Comparison of ENCODE assay signal across 20 cellular contexts in genomic region chrX:69189972-69190371, GRCh38. TPM values are rescaled to one million over a fixed set of nuclear protein-coding genes. Genes with fewer than 3 reads are reported as not detected.
DNase-seq lines count a peak whose midpoint lies in the region; ATAC-seq and TF ChIP-seq lines count a peak whose summit lies in the region.
"Had no signal": no experiment of that assay in that cellular context is flagged by ENCODE, and none has a peak within 500 bp of the region (broad histone marks: within the 10 kb centered on the region; RNA-seq: fewer than 3 reads in every experiment).

No MANE protein-coding gene starts in this region.

- no peak overlapping the region for H3K4me3 ChIP-seq in fibroblast of the aortic adventitia (ENCODE audit: low read depth, low read length)
- H3K4me3 ChIP-seq: gastroesophageal sphincter, Peyer's patch, thyroid gland had no signal

- DNase-seq in COLO829 (ENCODE audit: low spot score) (peak; percentile 36), fibroblast of the aortic adventitia (ENCODE audit: low read depth) (peak; percentile 4), inferior parietal cortex (ENCODE audit: extremely low spot score) (peak; percentile 20), pons (ENCODE audit: low spot score) (peak; percentile 66), omental fat pad (ENCODE audit: low spot score) (no peak), GM10266 (ENCODE audit: extremely low spot score) (no peak), H4 (ENCODE audit: low spot score) (no peak), left colon (no peak)
- DNase-seq: activated CD4-positive, alpha-beta T cell treated with anti-CD3 and anti-CD28 coated beads, Interleukin-2, amount 50 U/mL, for 48 hours; activated naive CD8-positive, alpha-beta T cell treated with anti-CD3 and anti-CD28 coated beads, Interleukin-2, amount 50 U/mL, for 24 hours; activated T-cell treated with anti-CD3 and anti-CD28 coated beads, Interleukin-2, amount 50 U/mL, for 48 hours; GDM1; NCI-H1048; NCI-H2171; Peyer's patch; stimulated activated CD4-positive, alpha-beta T cell treated with anti-CD3 and anti-CD28 coated beads, Interleukin-1b, Interleukin-23, amount 100 ng/mL, for 48 hours; SW 1271; thyroid gland had no signal

- TF ChIP-seq CTCF in fibroblast of the aortic adventitia (IDR thresholded peaks at IDR 0.05; ENCODE audit: insufficient read depth, low read length) (no peak), omental fat pad (IDR thresholded peaks at IDR 0.05) (no peak), GM10266 (IDR thresholded peaks at IDR 0.05; ENCODE audit: control insufficient read depth, insufficient read depth, low read depth, missing control alignments) (no peak)

- ATAC-seq in omental fat pad (ENCODE audit: low FRiP score) (no peak), left colon (no peak)
- ATAC-seq: activated naive CD8-positive, alpha-beta T cell treated with anti-CD3 and anti-CD28 coated beads, Interleukin-2, amount 50 U/mL, for 24 hours; CD8-positive, alpha-beta T cell; gastroesophageal sphincter had no signal

- intact Hi-C loops in left colon (cut with DNase I, micrococcal nuclease): no loop called here

RNA-seq across cellular contexts. Expression of gene PJA1, which starts 24.7 kb away (rescaled TPM):
- total RNA-seq in fibroblast of the aortic adventitia (ENCODE audit: low replicate concordance) (15.7 and 31.2 TPM in 2 replicates), omental fat pad (10 to 100 TPM; 19.4 to 60.2 (median 31.3) TPM), left colon (1 to 10 TPM; 5.8 to 6.7 TPM)
- 30.6 and 36.4 TPM in 2 replicates for total RNA-seq in H4 (2014; rRNA removed; shearing (Covaris generic))

Comparison
In these comparisons a context has a peak if more than half of its experiments do, and no peak if none do; other contexts are left out.
1. DNase-seq: peak in COLO829 (single experiment), fibroblast of the aortic adventitia (single experiment), inferior parietal cortex (single experiment) and pons (single experiment); none in omental fat pad (single experiment), GM10266 (single experiment), H4 (single experiment) and left colon (0 of 2).